In the genomic region with DNA sequence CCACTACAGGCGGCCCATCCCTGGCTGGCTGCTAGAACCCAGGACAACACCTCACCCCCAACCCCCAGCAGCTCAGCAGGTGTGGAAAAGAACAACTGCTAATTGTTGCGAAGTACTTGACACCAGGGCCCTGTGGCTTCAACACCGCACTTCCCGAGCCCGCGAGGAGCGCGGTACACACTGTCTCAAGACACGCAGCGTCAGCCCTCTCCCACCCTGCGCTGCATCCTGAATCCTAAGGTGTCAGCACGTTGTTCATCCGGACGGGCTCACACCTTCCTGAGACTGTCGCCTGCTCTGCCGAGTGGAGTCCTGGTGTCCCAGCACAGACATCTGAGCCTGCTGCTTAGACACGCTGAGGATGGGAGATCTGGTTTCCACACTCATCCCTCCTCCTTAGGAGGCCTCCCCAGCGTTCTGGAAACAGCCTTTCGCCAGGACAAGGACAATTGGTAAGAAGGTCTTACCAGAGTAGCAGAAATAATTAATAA, we compare ENCODE assay signal across 15 cellular contexts.
A peak's percentile ranks its signal among the peaks of the same experiment; 100 is the strongest.
DNase-seq lines count a peak whose midpoint lies in the region; ATAC-seq and TF ChIP-seq lines count a peak whose summit lies in the region.
"Had no signal": no experiment of that assay in that cellular context is flagged by ENCODE, and none has a peak within 500 bp of the region (broad histone marks: within the 10 kb centered on the region; RNA-seq: fewer than 3 reads in every experiment).

No MANE protein-coding gene starts in this region.

- no peak overlapping the region for H3K9ac ChIP-seq in iPS-15b (ENCODE audit: low read depth, low read length)

- H3K27me3 ChIP-seq in iPS-15b (ENCODE audit: control insufficient read depth, insufficient read depth, low read length) = peaks cover 8% of the 10 kb centered on the region
- H3K27me3 ChIP-seq in sigmoid colon = peaks cover 18 to 36% (median 34%) of the 10 kb centered on the region in 3 donors

- ATAC-seq in GM21515 (IDR thresholded peaks at IDR 0.05; ENCODE audit: unreplicated experiment) = no peak

- 18 to 26% methylated on average over 19 of the region's 19 CpGs for WGBS in sigmoid colon, 2 donors

- TF ChIP-seq CTCF in sigmoid colon (IDR thresholded peaks at IDR 0.05) = no peak

- intact Hi-C loops in sigmoid colon (cut with DNase I) = loop anchor here (5.0 kb wide), 2 partner anchors 1649 to 1694 kb away; no protein-coding TSS in a partner anchor

- no peaks in the 10 kb centered on the region for H3K36me3 ChIP-seq in iPS-15b (ENCODE audit: control insufficient read depth, insufficient read depth, low read length)
- H3K36me3 ChIP-seq in sigmoid colon = no peaks in the 10 kb centered on the region
- H3K36me3 ChIP-seq: adrenal gland had no signal

- no peak for TF ChIP-seq POLR2A in sigmoid colon (IDR thresholded peaks at IDR 0.05)

- H3K9me3 ChIP-seq in iPS-15b (ENCODE audit: control insufficient read depth, insufficient read depth, low read length) (no peaks in the 10 kb centered on the region), sigmoid colon (no peaks in the 10 kb centered on the region)
- H3K9me3 ChIP-seq: adrenal gland had no signal

- H3K4me1 ChIP-seq in iPS-15b (ENCODE audit: control insufficient read depth, insufficient read depth, low read length) = peaks cover 7% of the 10 kb centered on the region
- peaks cover 0 to 19% (median 16%) of the 10 kb centered on the region in 4 donors for H3K4me1 ChIP-seq in sigmoid colon
- H3K4me1 ChIP-seq: adrenal gland had no signal

- H3K27ac ChIP-seq in sigmoid colon = no peak overlapping the region
- H3K27ac ChIP-seq: 22Rv1, adrenal gland had no signal

- peak; percentile 21 for DNase-seq in DMS79 treated with DMSO at 0.1 percent for 48 hours (lab: John Stamatoyannopoulos, UW)
- no peak for DNase-seq in DMS79 (lab: John Stamatoyannopoulos, UW)
- peak; percentile 43 for DNase-seq in NCI-H748 (lab: John Stamatoyannopoulos, UW; ENCODE audit: unreplicated experiment)
- DNase-seq in sigmoid colon = peak; percentile 55
- no peak for DNase-seq in NCI-H1105 (lab: John Stamatoyannopoulos, UW)
- DNase-seq in dermis blood vessel endothelial cell = no peak
- DNase-seq: activated CD4-positive, alpha-beta T cell treated with anti-CD3 and anti-CD28 coated beads for 1 hour; activated T-cell treated with anti-CD3 and anti-CD28 coated beads, Interleukin-2, amount 50 U/mL, for 24 hours; adrenal gland; cortex of kidney; Karpas-422; naive B cell had no signal

- H3K4me3 ChIP-seq in iPS-15b (ENCODE audit: low read depth, low read length) = peak overlapping the region; percentile 60
- no peak overlapping the region for H3K4me3 ChIP-seq in sigmoid colon
- H3K4me3 ChIP-seq: adrenal gland had no signal

- no peak for TF ChIP-seq EP300 in sigmoid colon (IDR thresholded peaks at IDR 0.05)

Comparison
In these comparisons a context has a peak if more than half of its experiments do, and no peak if none do; other contexts are left out.
1. DNase-seq: peak in DMS79 treated with DMSO at 0.1 percent for 48 hours (single experiment), NCI-H748 (single experiment) and sigmoid colon (single experiment); none in DMS79 (single experiment), NCI-H1105 (single experiment) and dermis blood vessel endothelial cell (single experiment).